ENCODE assay signal across 26 cellular contexts in the genomic region with DNA sequence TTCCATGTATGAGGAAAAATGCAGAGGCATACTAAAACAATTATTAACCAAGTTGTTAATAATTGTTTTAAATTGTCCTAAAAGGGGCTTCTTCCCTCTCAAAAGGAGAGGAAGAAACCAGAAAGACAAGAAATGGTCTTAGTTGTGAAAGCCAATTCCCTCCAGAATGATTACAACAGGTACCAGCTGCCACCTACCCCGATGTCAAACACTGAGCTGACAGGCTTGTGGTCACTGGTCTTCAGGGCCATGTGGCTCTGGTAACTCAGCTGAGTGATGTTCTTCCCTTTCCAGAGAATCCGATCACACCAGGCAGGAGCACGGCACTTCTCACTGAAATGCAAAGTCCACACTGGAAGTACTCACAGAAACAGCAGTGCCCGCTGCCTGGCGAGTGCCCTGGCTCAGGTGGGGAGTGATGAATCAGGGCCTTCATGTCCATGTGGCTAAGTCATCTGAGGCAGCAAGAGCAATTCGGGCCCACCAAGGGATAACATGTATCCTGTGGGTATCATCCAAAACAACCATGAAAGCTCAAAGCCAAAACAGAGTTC.
"Had no signal": no experiment of that assay in that cellular context is flagged by ENCODE, and none has a peak within 500 bp of the region (broad histone marks: within the 10 kb centered on the region; RNA-seq: fewer than 3 reads in every experiment).

No MANE protein-coding gene starts in this region.

- H3K27me3 ChIP-seq: colonic mucosa, gastrocnemius medialis, spleen, testis, tibial artery, upper lobe of left lung had no signal

- H3K9me3 ChIP-seq: colonic mucosa, gastrocnemius medialis, left ventricle myocardium inferior, lower lobe of right lung, prostate gland, spleen, testis, tibial artery, upper lobe of left lung had no signal

- H3K27ac Mint-ChIP-seq: dendritic cell treated with granulocyte-macrophage colony-stimulating factor and Interleukin-4, amounts not matched to agents 40 ng/mL and 50 ng/mL, for 4 days; endodermal cell; natural killer cell; stimulated activated memory B cell treated with anti-CD40 and anti-IgM and Interleukin-4, amounts not matched to agents 10 μg/mL and 1 μg/mL and 100 μg/mL, for 72 hours had no signal

- H3K4me3 ChIP-seq: colonic mucosa, gastrocnemius medialis, left ventricle myocardium inferior, lower lobe of right lung, prostate gland, skin epidermis, spleen, testis, tibial artery, upper lobe of left lung had no signal

- DNase-seq: colonic mucosa; effector CD8-positive, alpha-beta T cell; endodermal cell; foreskin fibroblast; gastrocnemius medialis; head of caudate nucleus; kidney; left cardiac atrium; left ventricle myocardium inferior; lower lobe of right lung; natural killer cell; nucleus accumbens; right cardiac atrium; spleen; stimulated activated CD4-positive, alpha-beta T cell treated with anti-CD3 and anti-CD28 coated beads, Interleukin-4, amount 100 ng/mL, for 4 hours; stimulated activated naive CD8-positive, alpha-beta T cell treated with anti-CD3 and anti-CD28 coated beads, Interleukin-15, Interleukin-2, amounts not matched to agents 100 U/mL and 50 U/mL, for 24 hours; substantia nigra; testis; tibial artery; upper lobe of left lung had no signal

- H3K36me3 ChIP-seq: prostate gland had no signal

- H3K4me1 Mint-ChIP-seq: endodermal cell; natural killer cell; neural crest cell; stimulated activated memory B cell treated with anti-CD40 and anti-IgM and Interleukin-4, amounts not matched to agents 10 μg/mL and 1 μg/mL and 100 μg/mL, for 72 hours had no signal

- H3K9me3 Mint-ChIP-seq: dendritic cell treated with granulocyte-macrophage colony-stimulating factor and Interleukin-4, amounts not matched to agents 40 ng/mL and 50 ng/mL, for 4 days; endodermal cell; natural killer cell; neural crest cell; stimulated activated memory B cell treated with anti-CD40 and anti-IgM and Interleukin-4, amounts not matched to agents 10 μg/mL and 1 μg/mL and 100 μg/mL, for 72 hours had no signal

- H3K4me1 ChIP-seq: colonic mucosa, gastrocnemius medialis, left ventricle myocardium inferior, lower lobe of right lung, prostate gland, spleen, testis, tibial artery, upper lobe of left lung had no signal

- H3K4me3 Mint-ChIP-seq: dendritic cell treated with granulocyte-macrophage colony-stimulating factor and Interleukin-4, amounts not matched to agents 40 ng/mL and 50 ng/mL, for 4 days; endodermal cell; natural killer cell; neural crest cell; stimulated activated memory B cell treated with anti-CD40 and anti-IgM and Interleukin-4, amounts not matched to agents 10 μg/mL and 1 μg/mL and 100 μg/mL, for 72 hours had no signal

- H3K27ac ChIP-seq: colonic mucosa, epithelial cell of prostate, gastrocnemius medialis, left ventricle myocardium inferior, lower lobe of right lung, prostate gland, skin epidermis, spleen, testis, tibial artery, upper lobe of left lung had no signal

- H3K27me3 Mint-ChIP-seq: dendritic cell treated with granulocyte-macrophage colony-stimulating factor and Interleukin-4, amounts not matched to agents 40 ng/mL and 50 ng/mL, for 4 days; stimulated activated memory B cell treated with anti-CD40 and anti-IgM and Interleukin-4, amounts not matched to agents 10 μg/mL and 1 μg/mL and 100 μg/mL, for 72 hours had no signal
